In the genomic region with DNA sequence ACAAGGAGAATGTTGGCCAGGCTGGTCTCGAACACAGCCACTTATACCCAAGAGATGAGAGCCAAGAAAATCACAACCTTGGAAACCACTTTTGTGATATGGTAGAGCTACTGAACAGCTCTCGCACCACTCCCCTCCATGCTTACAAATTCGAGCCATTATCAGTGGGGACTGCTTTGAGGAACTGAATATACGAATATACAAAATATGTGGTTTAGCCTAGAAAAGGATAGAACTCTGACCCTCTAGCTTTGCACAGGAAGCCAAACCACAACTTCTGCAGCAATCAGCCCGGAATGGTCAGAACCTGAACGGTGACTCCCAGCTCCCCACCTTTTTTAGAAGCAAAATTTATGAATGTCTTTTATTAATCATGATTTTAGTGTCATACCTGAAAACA, we compare ENCODE assay signal across 20 cellular contexts.
DNase-seq lines count a peak whose midpoint lies in the region; ATAC-seq and TF ChIP-seq lines count a peak whose summit lies in the region.
"Had no signal": no experiment of that assay in that cellular context is flagged by ENCODE, and none has a peak within 500 bp of the region (broad histone marks: within the 10 kb centered on the region; RNA-seq: fewer than 3 reads in every experiment).

No MANE protein-coding gene starts in this region.

- no peak overlapping the region for H3K9ac ChIP-seq in endodermal cell (ENCODE audit: extremely low read depth, low read length, poor library complexity, severe bottlenecking)

- H3K27ac Mint-ChIP-seq in osteocyte (ENCODE audit: unreplicated experiment) (no peak overlapping the region), endodermal cell (no peak overlapping the region)
- H3K27ac Mint-ChIP-seq: naive thymus-derived CD8-positive, alpha-beta T cell; progenitor cell of endocrine pancreas had no signal

- no peaks in the 10 kb centered on the region for H3K27me3 ChIP-seq in endodermal cell (ENCODE audit: control insufficient read depth, insufficient read depth, low read length, poor library complexity, severe bottlenecking)

- H3K9me3 Mint-ChIP-seq in osteocyte (ENCODE audit: unreplicated experiment) (no peaks in the 10 kb centered on the region), endodermal cell (no peaks in the 10 kb centered on the region)

- ATAC-seq in GM18867 (IDR thresholded peaks at IDR 0.05; ENCODE audit: unreplicated experiment), result peak; percentile 91
- peak; percentile 79 for ATAC-seq in GM21576 (IDR thresholded peaks at IDR 0.05; ENCODE audit: unreplicated experiment)
- ATAC-seq in HG03066 (IDR thresholded peaks at IDR 0.05; ENCODE audit: low read depth, unreplicated experiment), result peak; percentile 78
- ATAC-seq: naive thymus-derived CD8-positive, alpha-beta T cell had no signal

- WGBS in endodermal cell (ENCODE audit: insufficient coverage in 1 of 2, insufficient read length in 1 of 2), 2 experiments, result 97% methylated on average over 5 of the region's 6 CpGs; no CpG with 5 or more reads in 1 of the 2 experiments

- H3K27ac ChIP-seq in endodermal cell (ENCODE audit: low read depth, low read length), result no peak overlapping the region
- H3K27ac ChIP-seq: thoracic aorta had no signal

- H3K4me3 ChIP-seq in endodermal cell (ENCODE audit: low read length), result no peak overlapping the region
- H3K4me3 ChIP-seq: thoracic aorta had no signal

- H3K36me3 Mint-ChIP-seq in osteocyte (ENCODE audit: unreplicated experiment) (no peaks in the 10 kb centered on the region), endodermal cell (ENCODE audit: low read depth) (no peaks in the 10 kb centered on the region)
- H3K36me3 Mint-ChIP-seq: naive thymus-derived CD8-positive, alpha-beta T cell had no signal

- H3K27me3 Mint-ChIP-seq in osteocyte (ENCODE audit: unreplicated experiment) (no peaks in the 10 kb centered on the region), endodermal cell (ENCODE audit: insufficient read depth) (peaks cover 4% of the 10 kb centered on the region)
- H3K27me3 Mint-ChIP-seq: naive thymus-derived CD8-positive, alpha-beta T cell; progenitor cell of endocrine pancreas had no signal

- no peaks in the 10 kb centered on the region for H3K36me3 ChIP-seq in endodermal cell (ENCODE audit: control insufficient read depth, insufficient read depth, low read length)
- H3K36me3 ChIP-seq: thoracic aorta had no signal

- H3K4me1 Mint-ChIP-seq in osteocyte (ENCODE audit: unreplicated experiment) (no peaks in the 10 kb centered on the region), endodermal cell (peaks cover 3% of the 10 kb centered on the region)
- H3K4me1 Mint-ChIP-seq: naive thymus-derived CD8-positive, alpha-beta T cell had no signal

- DNase-seq in NCI-H526 treated with DMSO at 0.1 percent for 48 hours (lab: John Stamatoyannopoulos, UW), result peak; percentile 17
- DNase-seq in effector CD8-positive, alpha-beta T cell (lab: John Stamatoyannopoulos, UW), result no peak
- no peak for DNase-seq in occipital lobe (lab: John Stamatoyannopoulos, UW)
- DNase-seq in osteocyte (ENCODE audit: extremely low spot score, unreplicated experiment), result no peak
- DNase-seq in endodermal cell, result no peak
- DNase-seq: activated CD4-positive, alpha-beta T cell treated with anti-CD3 and anti-CD28 coated beads for 4 hours; activated gamma-delta T cell; amygdala; cerebellar nuclear complex; IMR-90; islet precursor cell; naive thymus-derived CD8-positive, alpha-beta T cell; NCI-H1048; NCI-H774; small intestine had no signal

- no peaks in the 10 kb centered on the region for H3K4me1 ChIP-seq in endodermal cell (ENCODE audit: control insufficient read depth, insufficient read depth, low read length)

- H3K4me3 Mint-ChIP-seq in osteocyte (ENCODE audit: unreplicated experiment) (no peak overlapping the region), endodermal cell (no peak overlapping the region)
- H3K4me3 Mint-ChIP-seq: naive thymus-derived CD8-positive, alpha-beta T cell had no signal

- no peaks in the 10 kb centered on the region for H3K9me3 ChIP-seq in endodermal cell (ENCODE audit: control insufficient read depth, low read length)
- H3K9me3 ChIP-seq: thoracic aorta had no signal

- TF ChIP-seq CTCF in osteocyte (IDR thresholded peaks at IDR 0.05), result no peak
- no peak for TF ChIP-seq CTCF in endodermal cell (conservative IDR thresholded peaks at IDR 0.05)
